ENCODE assay signal across 9 cellular contexts in genomic region chr1:201703646-201704438, GRCh38.
DNase-seq lines count a peak whose midpoint lies in the region; ATAC-seq and TF ChIP-seq lines count a peak whose summit lies in the region.
"Had no signal": no experiment of that assay in that cellular context is flagged by ENCODE, and none has a peak within 500 bp of the region (broad histone marks: within the 10 kb centered on the region; RNA-seq: fewer than 3 reads in every experiment).

No MANE protein-coding gene starts in this region.

- no peak overlapping the region for H3K4me3 Mint-ChIP-seq in activated CD4-positive, alpha-beta memory T cell treated with anti-CD3 and anti-CD28 coated beads for 36 hours
- H3K4me3 Mint-ChIP-seq: activated naive CD4-positive, alpha-beta T cell treated with anti-CD3 and anti-CD28 coated beads, Interleukin-2, amount 50 U/mL, for 24 hours had no signal

- DNase-seq in DMS114 treated with DMSO at 0.1 percent for 48 hours (lab: John Stamatoyannopoulos, UW; ENCODE audit: unreplicated experiment): peak; percentile 40
- peak; percentile 92 for DNase-seq in NCI-H69 (lab: John Stamatoyannopoulos, UW)
- peak; percentile 78 for DNase-seq in activated CD4-positive, alpha-beta memory T cell treated with anti-CD3 and anti-CD28 coated beads for 36 hours
- peak; percentile 80 for DNase-seq in lung (ENCODE audit: low spot score)
- peak; percentile 15 to 66 (median 47) for DNase-seq in stimulated activated CD4-positive, alpha-beta T cell treated with anti-CD3 and anti-CD28 coated beads, TNF-alpha, amount 100 ng/mL, for 24 hours (ENCODE audit: low read depth in 3 of 3)

- H3K27ac Mint-ChIP-seq in activated CD4-positive, alpha-beta memory T cell treated with anti-CD3 and anti-CD28 coated beads for 36 hours: no peak overlapping the region
- H3K27ac Mint-ChIP-seq: activated naive CD4-positive, alpha-beta T cell treated with anti-CD3 and anti-CD28 coated beads, Interleukin-2, amount 50 U/mL, for 24 hours had no signal

- WGBS in ectodermal cell, 2 experiments: 32 to 34% methylated on average over 23 of the region's 23 CpGs
- 32 to 40% methylated on average over 23 of the region's 23 CpGs for WGBS in lung, 2 donors

- no peaks in the 10 kb centered on the region for H3K9me3 ChIP-seq in ectodermal cell (ENCODE audit: control insufficient read depth, low read length)
- no peaks in the 10 kb centered on the region for H3K9me3 ChIP-seq in lung (ENCODE audit: control insufficient read depth in 2 of 2, insufficient read depth in 1 of 2, low read length in 1 of 2)

- no peaks in the 10 kb centered on the region for H3K36me3 Mint-ChIP-seq in activated CD4-positive, alpha-beta memory T cell treated with anti-CD3 and anti-CD28 coated beads for 36 hours
- H3K36me3 Mint-ChIP-seq: activated naive CD4-positive, alpha-beta T cell treated with anti-CD3 and anti-CD28 coated beads, Interleukin-2, amount 50 U/mL, for 24 hours had no signal

- POLR2A ChIA-PET in activated CD4-positive, alpha-beta memory T cell treated with anti-CD3 and anti-CD28 coated beads for 36 hours (lab: Charles Lee): no interaction called here

- H3K27me3 ChIP-seq in ectodermal cell (ENCODE audit: control insufficient read depth, insufficient read depth, low read length, poor library complexity, severe bottlenecking): no peaks in the 10 kb centered on the region
- H3K27me3 ChIP-seq in lung (ENCODE audit: control insufficient read depth, insufficient read depth): no peaks in the 10 kb centered on the region

- intact Hi-C loops in activated CD4-positive, alpha-beta memory T cell treated with anti-CD3 and anti-CD28 coated beads for 36 hours (cut with micrococcal nuclease): loop anchor here (1.0 kb wide), 1 partner anchor 145 kb away; no protein-coding TSS in a partner anchor

- H3K27me3 Mint-ChIP-seq in activated CD4-positive, alpha-beta memory T cell treated with anti-CD3 and anti-CD28 coated beads for 36 hours: no peaks in the 10 kb centered on the region
- H3K27me3 Mint-ChIP-seq: activated naive CD4-positive, alpha-beta T cell treated with anti-CD3 and anti-CD28 coated beads, Interleukin-2, amount 50 U/mL, for 24 hours had no signal

- CTCF ChIA-PET in activated CD4-positive, alpha-beta memory T cell treated with anti-CD3 and anti-CD28 coated beads for 36 hours (lab: Charles Lee): interaction anchor here (0.8 to 17.1 kb wide), 13 partner anchors 9 to 191 kb away, joined by 3 to 298 read pairs (median 3); partner anchors contain the start of gene IPO9

- peaks cover 7% of the 10 kb centered on the region for H3K9me3 Mint-ChIP-seq in activated CD4-positive, alpha-beta memory T cell treated with anti-CD3 and anti-CD28 coated beads for 36 hours
- H3K9me3 Mint-ChIP-seq: activated naive CD4-positive, alpha-beta T cell treated with anti-CD3 and anti-CD28 coated beads, Interleukin-2, amount 50 U/mL, for 24 hours had no signal

- H3K4me1 ChIP-seq in ectodermal cell (ENCODE audit: control insufficient read depth, insufficient read depth, low read length): peaks cover 15% of the 10 kb centered on the region
- H3K4me1 ChIP-seq in lung (ENCODE audit: control insufficient read depth in 2 of 2, insufficient read depth in 2 of 2, low read length in 2 of 2): peaks cover 4 to 10% of the 10 kb centered on the region in 2 donors

- H3K4me3 ChIP-seq in ectodermal cell (ENCODE audit: insufficient read depth, low read depth, low read length) (no peak overlapping the region), lung (no peak overlapping the region)

- H3K4me1 Mint-ChIP-seq in activated CD4-positive, alpha-beta memory T cell treated with anti-CD3 and anti-CD28 coated beads for 36 hours (ENCODE audit: low read depth): no peaks in the 10 kb centered on the region
- H3K4me1 Mint-ChIP-seq: activated naive CD4-positive, alpha-beta T cell treated with anti-CD3 and anti-CD28 coated beads, Interleukin-2, amount 50 U/mL, for 24 hours had no signal

- peak overlapping the region; percentile 50 for H3K27ac ChIP-seq in ectodermal cell (ENCODE audit: insufficient read depth, low read depth, low read length, poor library complexity, severe bottlenecking)
- peak overlapping the region in 1 of 2 donors; percentile 40 for H3K27ac ChIP-seq in lung (ENCODE audit: low read depth in 1 of 2, low read length in 1 of 2)

- peak; percentile 49 for ATAC-seq in HG03175 (IDR thresholded peaks at IDR 0.05; ENCODE audit: unreplicated experiment)
- peak; percentile 97 for ATAC-seq in lung (ENCODE audit: insufficient read depth, low FRiP score)
- no peak for ATAC-seq in GM21786 (IDR thresholded peaks at IDR 0.05; ENCODE audit: unreplicated experiment)

- no peaks in the 10 kb centered on the region for H3K36me3 ChIP-seq in ectodermal cell (ENCODE audit: control insufficient read depth, insufficient read depth, low read length)
- no peaks in the 10 kb centered on the region for H3K36me3 ChIP-seq in lung (ENCODE audit: control insufficient read depth in 2 of 2, insufficient read depth in 2 of 2, low read length in 2 of 2)

- peak; percentile 95 for TF ChIP-seq CTCF in lung (IDR thresholded peaks at IDR 0.05; ENCODE audit: control extremely low read depth, extremely low read depth)

Comparison
In these comparisons a context has a peak if more than half of its experiments do, and no peak if none do; other contexts are left out.
1. DNase-seq: peak in every context shown above with its lines; median percentile 92 in NCI-H69; 80 in lung; 78 in activated CD4-positive, alpha-beta memory T cell treated with anti-CD3 and anti-CD28 coated beads for 36 hours; 47 in stimulated activated CD4-positive, alpha-beta T cell treated with anti-CD3 and anti-CD28 coated beads, TNF-alpha, amount 100 ng/mL, for 24 hours; 40 in DMS114 treated with DMSO at 0.1 percent for 48 hours.